19 cellular contexts compared by ENCODE assay signal in the genomic region with DNA sequence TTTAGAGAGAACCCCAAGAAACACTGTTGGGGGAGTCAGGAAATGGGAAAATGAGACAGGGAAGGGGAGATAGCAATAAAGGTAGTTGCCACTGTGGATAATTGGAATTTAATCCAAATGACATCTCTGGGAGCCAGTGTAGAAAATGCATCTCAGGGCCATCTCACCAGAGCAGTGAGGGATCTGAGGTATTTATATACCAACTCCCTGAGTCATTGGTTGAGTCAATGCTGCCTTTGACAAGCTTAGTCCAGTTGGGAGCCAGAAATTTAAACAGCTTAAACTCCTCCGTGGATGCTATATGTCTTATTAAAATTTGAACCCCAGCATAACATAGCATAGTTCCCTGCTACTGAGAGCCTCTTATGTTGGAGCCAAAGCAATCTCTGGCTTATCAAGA.
DNase-seq lines count a peak whose midpoint lies in the region; ATAC-seq and TF ChIP-seq lines count a peak whose summit lies in the region.
"Had no signal": no experiment of that assay in that cellular context is flagged by ENCODE, and none has a peak within 500 bp of the region (broad histone marks: within the 10 kb centered on the region; RNA-seq: fewer than 3 reads in every experiment).

No MANE protein-coding gene starts in this region.

- H3K9me3 ChIP-seq in HEK293 (ENCODE audit: control insufficient read depth, insufficient read depth, low read depth, low read length), result no peaks in the 10 kb centered on the region
- H3K9me3 ChIP-seq: Peyer's patch had no signal

- no peak overlapping the region for H3K4me3 Mint-ChIP-seq in nephron progenitor cell
- H3K4me3 Mint-ChIP-seq: CD4-positive, alpha-beta memory T cell; H9; T-helper 17 cell had no signal

- H3K27ac ChIP-seq in HEK293 (ENCODE audit: extremely low read depth, low read depth, low read length) (no peak overlapping the region), foreskin keratinocyte (no peak overlapping the region)
- H3K27ac ChIP-seq: Peyer's patch had no signal

- peaks cover 30% of the 10 kb centered on the region for H3K4me1 Mint-ChIP-seq in nephron progenitor cell
- H3K4me1 Mint-ChIP-seq: CD4-positive, alpha-beta memory T cell; T-helper 17 cell had no signal

- POLR2A ChIA-PET in HEK293 (lab: Yijun Ruan, JAX), result no interaction called here

- peak; percentile 67 for ATAC-seq in foreskin keratinocyte
- no peak for ATAC-seq in GM19395 (IDR thresholded peaks at IDR 0.05; ENCODE audit: unreplicated experiment)
- ATAC-seq in HG02763 (IDR thresholded peaks at IDR 0.05; ENCODE audit: unreplicated experiment), result no peak
- ATAC-seq: T-helper 17 cell had no signal

- H3K4me1 ChIP-seq in HEK293 (ENCODE audit: control insufficient read depth, insufficient read depth, low read length) (no peaks in the 10 kb centered on the region), foreskin keratinocyte (no peaks in the 10 kb centered on the region)
- H3K4me1 ChIP-seq: Peyer's patch had no signal

- DNase-seq in A172 (ENCODE audit: low spot score) (peak; percentile 47), amniotic epithelial cell (ENCODE audit: low read depth) (peak; percentile 12), foreskin keratinocyte (no peak), nephron progenitor cell (no peak)
- DNase-seq in effector CD8-positive, alpha-beta T cell (lab: John Stamatoyannopoulos, UW), result no peak
- DNase-seq: 8988T; CD4-positive, alpha-beta memory T cell; DND-41; H9; KBM-7; NCI-H1436; NCI-H2029 treated with DMSO at 0.1 percent for 48 hours; NCI-H524; Peyer's patch; SHP77; T-helper 17 cell had no signal

- peaks cover 4% of the 10 kb centered on the region for H3K9me3 Mint-ChIP-seq in nephron progenitor cell
- H3K9me3 Mint-ChIP-seq: H9 had no signal

- no peaks in the 10 kb centered on the region for H3K36me3 Mint-ChIP-seq in nephron progenitor cell (ENCODE audit: low read depth)
- H3K36me3 Mint-ChIP-seq: CD4-positive, alpha-beta memory T cell had no signal

- H3K36me3 ChIP-seq in HEK293 (ENCODE audit: control insufficient read depth in 2 of 2, insufficient read depth in 1 of 2, low read length in 2 of 2), result no peaks in the 10 kb centered on the region
- H3K36me3 ChIP-seq: Peyer's patch had no signal

- H3K27me3 ChIP-seq in foreskin keratinocyte, result no peaks in the 10 kb centered on the region
- H3K27me3 ChIP-seq: Peyer's patch had no signal

- TF ChIP-seq CTCF in HEK293 (tag by site-specific recombination; IDR thresholded peaks at IDR 0.05), result no peak
- TF ChIP-seq CTCF in foreskin keratinocyte (conservative IDR thresholded peaks at IDR 0.05), result no peak
- no peak for TF ChIP-seq CTCF in nephron progenitor cell (IDR thresholded peaks at IDR 0.05)

- CTCF ChIA-PET in HEK293 (lab: Yijun Ruan, JAX), result no interaction called here

- H3K27ac Mint-ChIP-seq in nephron progenitor cell, result no peak overlapping the region
- H3K27ac Mint-ChIP-seq: CD4-positive, alpha-beta memory T cell; H9; T-helper 17 cell had no signal

- no peak overlapping the region for H3K4me3 ChIP-seq in HEK293 (ENCODE audit: low read depth, low read length)
- H3K4me3 ChIP-seq: Peyer's patch had no signal

- no peaks in the 10 kb centered on the region for H3K27me3 Mint-ChIP-seq in nephron progenitor cell (ENCODE audit: low read depth, poor library complexity)
- H3K27me3 Mint-ChIP-seq: CD4-positive, alpha-beta memory T cell; T-helper 17 cell had no signal

TF ChIP-seq in HEK293, 187 proteins besides CTCF, POLR2A, EP300 and RAD21:
- TF ChIP-seq, protein P1, sequence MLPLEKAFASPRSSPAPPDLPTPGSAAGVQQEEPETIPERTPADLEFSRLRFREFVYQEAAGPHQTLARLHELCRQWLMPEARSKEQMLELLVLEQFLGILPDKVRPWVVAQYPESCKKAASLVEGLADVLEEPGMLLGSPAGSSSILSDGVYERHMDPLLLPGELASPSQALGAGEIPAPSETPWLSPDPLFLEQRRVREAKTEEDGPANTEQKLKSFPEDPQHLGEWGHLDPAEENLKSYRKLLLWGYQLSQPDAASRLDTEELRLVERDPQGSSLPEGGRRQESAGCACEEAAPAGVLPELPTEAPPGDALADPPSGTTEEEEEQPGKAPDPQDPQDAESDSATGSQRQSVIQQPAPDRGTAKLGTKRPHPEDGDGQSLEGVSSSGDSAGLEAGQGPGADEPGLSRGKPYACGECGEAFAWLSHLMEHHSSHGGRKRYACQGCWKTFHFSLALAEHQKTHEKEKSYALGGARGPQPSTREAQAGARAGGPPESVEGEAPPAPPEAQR (tag by site-specific recombination; IDR thresholded peaks at IDR 0.05), result no peak
- TF ChIP-seq ZNF501 (tag by site-specific recombination; IDR thresholded peaks at IDR 0.05) (no peak), SALL2 (tag by site-specific recombination; IDR thresholded peaks at IDR 0.05; ENCODE audit: borderline replicate concordance) (no peak), ZNF585B (tag by site-specific recombination; IDR thresholded peaks at IDR 0.05) (no peak), ZNF157 (tag by site-specific recombination; IDR thresholded peaks at IDR 0.05) (no peak), ZNF184 (tag by site-specific recombination; IDR thresholded peaks at IDR 0.05) (no peak), ZNF37A (tag by site-specific recombination; IDR thresholded peaks at IDR 0.05) (peak; percentile 79), PRDM1 (tag by site-specific recombination; IDR thresholded peaks at IDR 0.05) (no peak)

Comparison
In these comparisons a context has a peak if more than half of its experiments do, and no peak if none do; other contexts are left out.
1. DNase-seq: peak in A172 (single experiment) and amniotic epithelial cell (single experiment); none in foreskin keratinocyte (0 of 2), nephron progenitor cell (single experiment) and effector CD8-positive, alpha-beta T cell (single experiment).